In the genomic region with DNA sequence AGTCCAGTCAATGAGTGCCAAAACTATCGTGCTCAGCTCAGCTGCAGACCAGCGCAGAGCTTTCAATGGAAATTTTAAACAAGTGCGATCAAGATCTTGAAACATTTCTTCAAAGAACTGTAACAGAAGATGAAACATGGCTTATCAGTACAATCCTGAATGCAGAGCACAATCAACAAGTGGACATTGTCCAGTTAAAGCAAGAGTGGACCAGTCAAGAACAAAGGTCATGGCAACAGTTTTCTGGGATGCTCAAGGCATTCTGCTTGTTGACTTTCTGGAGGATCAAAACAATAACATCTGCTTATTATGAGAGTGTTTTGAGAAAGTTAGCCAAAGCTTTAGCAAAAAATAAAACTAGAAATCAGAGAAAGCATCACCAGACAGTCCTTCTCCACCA, we compare ENCODE assay signal across 1 cellular context.
TF ChIP-seq lines count a peak whose summit lies in the region.

No MANE protein-coding gene starts in this region.

TF ChIP-seq in K562, 482 proteins besides CTCF, POLR2A, EP300 and RAD21:
- TF ChIP-seq, protein P1, sequence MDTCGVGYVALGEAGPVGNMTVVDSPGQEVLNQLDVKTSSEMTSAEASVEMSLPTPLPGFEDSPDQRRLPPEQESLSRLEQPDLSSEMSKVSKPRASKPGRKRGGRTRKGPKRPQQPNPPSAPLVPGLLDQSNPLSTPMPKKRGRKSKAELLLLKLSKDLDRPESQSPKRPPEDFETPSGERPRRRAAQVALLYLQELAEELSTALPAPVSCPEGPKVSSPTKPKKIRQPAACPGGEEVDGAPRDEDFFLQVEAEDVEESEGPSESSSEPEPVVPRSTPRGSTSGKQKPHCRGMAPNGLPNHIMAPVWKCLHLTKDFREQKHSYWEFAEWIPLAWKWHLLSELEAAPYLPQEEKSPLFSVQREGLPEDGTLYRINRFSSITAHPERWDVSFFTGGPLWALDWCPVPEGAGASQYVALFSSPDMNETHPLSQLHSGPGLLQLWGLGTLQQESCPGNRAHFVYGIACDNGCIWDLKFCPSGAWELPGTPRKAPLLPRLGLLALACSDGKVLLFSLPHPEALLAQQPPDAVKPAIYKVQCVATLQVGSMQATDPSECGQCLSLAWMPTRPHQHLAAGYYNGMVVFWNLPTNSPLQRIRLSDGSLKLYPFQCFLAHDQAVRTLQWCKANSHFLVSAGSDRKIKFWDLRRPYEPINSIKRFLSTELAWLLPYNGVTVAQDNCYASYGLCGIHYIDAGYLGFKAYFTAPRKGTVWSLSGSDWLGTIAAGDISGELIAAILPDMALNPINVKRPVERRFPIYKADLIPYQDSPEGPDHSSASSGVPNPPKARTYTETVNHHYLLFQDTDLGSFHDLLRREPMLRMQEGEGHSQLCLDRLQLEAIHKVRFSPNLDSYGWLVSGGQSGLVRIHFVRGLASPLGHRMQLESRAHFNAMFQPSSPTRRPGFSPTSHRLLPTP (IDR thresholded peaks at IDR 0.05; ENCODE audit: borderline replicate concordance, extremely low read depth, insufficient read length): no peak
- TF ChIP-seq, protein P2, sequence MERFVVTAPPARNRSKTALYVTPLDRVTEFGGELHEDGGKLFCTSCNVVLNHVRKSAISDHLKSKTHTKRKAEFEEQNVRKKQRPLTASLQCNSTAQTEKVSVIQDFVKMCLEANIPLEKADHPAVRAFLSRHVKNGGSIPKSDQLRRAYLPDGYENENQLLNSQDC (CRISPR knock-in tag; IDR thresholded peaks at IDR 0.05): no peak
- TF ChIP-seq TRIM28 (IDR thresholded peaks at IDR 0.05): no peak
- TF ChIP-seq HNRNPL (IDR thresholded peaks at IDR 0.05; ENCODE audit: low read depth, low read length): no peak
- no peak for TF ChIP-seq SRSF7 (optimal IDR thresholded peaks at IDR 0.05; ENCODE audit: low read depth, low read length)
- TF ChIP-seq OTX1 (CRISPR knock-in tag; IDR thresholded peaks at IDR 0.05): no peak
- TF ChIP-seq, protein P3, sequence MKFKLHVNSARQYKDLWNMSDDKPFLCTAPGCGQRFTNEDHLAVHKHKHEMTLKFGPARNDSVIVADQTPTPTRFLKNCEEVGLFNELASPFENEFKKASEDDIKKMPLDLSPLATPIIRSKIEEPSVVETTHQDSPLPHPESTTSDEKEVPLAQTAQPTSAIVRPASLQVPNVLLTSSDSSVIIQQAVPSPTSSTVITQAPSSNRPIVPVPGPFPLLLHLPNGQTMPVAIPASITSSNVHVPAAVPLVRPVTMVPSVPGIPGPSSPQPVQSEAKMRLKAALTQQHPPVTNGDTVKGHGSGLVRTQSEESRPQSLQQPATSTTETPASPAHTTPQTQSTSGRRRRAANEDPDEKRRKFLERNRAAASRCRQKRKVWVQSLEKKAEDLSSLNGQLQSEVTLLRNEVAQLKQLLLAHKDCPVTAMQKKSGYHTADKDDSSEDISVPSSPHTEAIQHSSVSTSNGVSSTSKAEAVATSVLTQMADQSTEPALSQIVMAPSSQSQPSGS (CRISPR knock-in tag; IDR thresholded peaks at IDR 0.05): no peak
- TF ChIP-seq, protein P4, sequence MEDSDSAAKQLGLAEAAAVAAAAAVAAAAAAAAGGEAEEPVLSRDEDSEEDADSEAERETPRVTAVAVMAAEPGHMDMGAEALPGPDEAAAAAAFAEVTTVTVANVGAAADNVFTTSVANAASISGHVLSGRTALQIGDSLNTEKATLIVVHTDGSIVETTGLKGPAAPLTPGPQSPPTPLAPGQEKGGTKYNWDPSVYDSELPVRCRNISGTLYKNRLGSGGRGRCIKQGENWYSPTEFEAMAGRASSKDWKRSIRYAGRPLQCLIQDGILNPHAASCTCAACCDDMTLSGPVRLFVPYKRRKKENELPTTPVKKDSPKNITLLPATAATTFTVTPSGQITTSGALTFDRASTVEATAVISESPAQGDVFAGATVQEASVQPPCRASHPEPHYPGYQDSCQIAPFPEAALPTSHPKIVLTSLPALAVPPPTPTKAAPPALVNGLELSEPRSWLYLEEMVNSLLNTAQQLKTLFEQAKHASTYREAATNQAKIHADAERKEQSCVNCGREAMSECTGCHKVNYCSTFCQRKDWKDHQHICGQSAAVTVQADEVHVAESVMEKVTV (CRISPR knock-in tag; IDR thresholded peaks at IDR 0.05): no peak
- no peak for TF ChIP-seq MYNN (IDR thresholded peaks at IDR 0.05)
- no peak for TF ChIP-seq MYNN (CRISPR knock-in tag; IDR thresholded peaks at IDR 0.05)
